Comparison of ENCODE assay signal across 16 cellular contexts in genomic region chr13:98838776-98839175, GRCh38.
"Had no signal": no experiment of that assay in that cellular context is flagged by ENCODE, and none has a peak within 500 bp of the region (broad histone marks: within the 10 kb centered on the region; RNA-seq: fewer than 3 reads in every experiment).

No MANE protein-coding gene starts in this region.

- FAIRE-seq: TTC549 had no signal

- ATAC-seq: activated CD4-positive, alpha-beta T cell treated with anti-CD3 and anti-CD28 coated beads for 36 hours; gastroesophageal sphincter; naive thymus-derived CD8-positive, alpha-beta T cell; WTC11 had no signal

- H3K4me3 ChIP-seq: colonic mucosa, gastroesophageal sphincter, prostate gland, right atrium auricular region, skin epidermis, stomach, vagina had no signal

- DNase-seq: activated CD4-positive, alpha-beta T cell treated with anti-CD3 and anti-CD28 coated beads for 36 hours; activated CD4-positive, alpha-beta T cell treated with anti-CD3 and anti-CD28 coated beads, Interleukin-2, amount 50 U/mL, for 48 hours; amygdala; brain microvascular endothelial cell; central memory CD4-positive, alpha-beta T cell; colonic mucosa; naive thymus-derived CD8-positive, alpha-beta T cell; stomach; trophoblast cell had no signal
